16 cellular contexts compared by ENCODE assay signal in the genomic region with DNA sequence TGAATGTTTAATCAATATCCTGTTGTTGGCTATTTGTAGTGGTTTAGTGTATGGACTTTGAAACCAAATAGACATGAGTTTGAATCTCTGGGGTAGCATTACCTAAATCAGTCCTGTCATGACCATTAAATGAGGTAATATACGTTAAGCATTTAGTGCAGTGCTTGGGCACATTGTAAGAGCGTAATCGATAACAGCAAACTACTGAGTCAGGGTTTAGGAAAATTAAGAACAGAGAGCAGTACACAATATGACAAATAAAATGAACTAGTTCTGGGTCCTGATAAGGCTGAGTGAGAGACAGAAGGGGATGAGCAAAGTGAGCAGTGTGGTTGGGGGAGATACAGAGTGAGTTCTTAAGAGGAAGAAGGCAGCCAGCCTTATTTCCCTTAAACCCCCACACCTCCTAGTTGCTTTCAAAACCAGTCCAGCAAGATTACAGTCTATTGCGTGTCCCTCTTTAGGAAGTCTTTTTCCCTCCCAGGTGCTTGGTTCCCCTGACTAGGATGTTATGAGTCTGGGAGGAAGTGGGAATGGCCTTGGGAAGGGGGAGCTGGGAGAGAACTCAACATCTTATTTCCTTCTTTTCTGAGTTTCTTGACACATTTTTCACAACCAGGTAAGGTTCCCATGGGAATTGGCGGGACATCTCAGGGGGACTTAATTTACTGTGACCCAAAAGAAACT.
A peak's percentile ranks its signal among the peaks of the same experiment; 100 is the strongest.
DNase-seq lines count a peak whose midpoint lies in the region; ATAC-seq and TF ChIP-seq lines count a peak whose summit lies in the region.
"Had no signal": no experiment of that assay in that cellular context is flagged by ENCODE, and none has a peak within 500 bp of the region (broad histone marks: within the 10 kb centered on the region; RNA-seq: fewer than 3 reads in every experiment).

No MANE protein-coding gene starts in this region.

- H3K27me3 ChIP-seq in liver (ENCODE audit: control insufficient read depth in 4 of 4, insufficient read depth in 4 of 4, low read length in 3 of 4) = no peaks in the 10 kb centered on the region
- no peaks in the 10 kb centered on the region for H3K27me3 ChIP-seq in BE2C
- H3K27me3 ChIP-seq: ovary had no signal

- H3K36me3 ChIP-seq in liver (ENCODE audit: control insufficient read depth in 4 of 4, insufficient read depth in 3 of 4, low read depth in 1 of 4, low read length in 3 of 4) (peaks cover 0 to 2% (median 0%) of the 10 kb centered on the region in 4 donors), BE2C (no peaks in the 10 kb centered on the region)
- H3K36me3 ChIP-seq: ovary had no signal

- H3K27ac ChIP-seq in liver (ENCODE audit: low read depth in 1 of 2, low read length in 2 of 2) = no peak overlapping the region
- H3K27ac ChIP-seq: ovary had no signal

- no peak overlapping the region for H3K4me3 Mint-ChIP-seq in activated B cell treated with CpG ODN at 0.5 μM for 24 hours
- H3K4me3 Mint-ChIP-seq: activated CD4-positive, alpha-beta T cell treated with anti-CD3 and anti-CD28 coated beads, Interleukin-2, amount 10 ng/mL, durations not matched to agents 7 days and 5 days; CD14-positive monocyte; stimulated activated effector memory CD8-positive, alpha-beta T cell treated with anti-CD3 and anti-CD28 coated beads, Interleukin-12 subunit alpha, Interleukin-12 subunit beta, amount 100 ng/mL, for 72 hours had no signal

- intact Hi-C loops in activated B cell treated with CpG ODN at 0.5 μM for 24 hours (cut with micrococcal nuclease) = no loop called here

- TF ChIP-seq CTCF in activated B cell treated with CpG ODN at 0.5 μM for 24 hours (IDR thresholded peaks at IDR 0.05) (no peak), liver (IDR thresholded peaks at IDR 0.05; ENCODE audit: low read depth, low read length, missing input control) (no peak), BE2C (IDR thresholded peaks at IDR 0.05; ENCODE audit: low read depth, low read length) (no peak)

- H3K27me3 Mint-ChIP-seq in activated B cell treated with CpG ODN at 0.5 μM for 24 hours = no peaks in the 10 kb centered on the region
- H3K27me3 Mint-ChIP-seq: activated CD4-positive, alpha-beta T cell treated with anti-CD3 and anti-CD28 coated beads, Interleukin-2, amount 10 ng/mL, durations not matched to agents 7 days and 5 days had no signal

- peaks cover 1 to 10% (median 3%) of the 10 kb centered on the region in 4 donors for H3K4me1 ChIP-seq in liver (ENCODE audit: control insufficient read depth in 4 of 4, insufficient read depth in 4 of 4, low read length in 3 of 4)
- H3K4me1 ChIP-seq in BE2C = 0 out of 2 replicates have a peak, but pooled peaks cover 5% of the 10 kb centered on the region

- peak in 1 of 2 donors; percentile 14 for TF ChIP-seq RAD21 in liver (IDR thresholded peaks at IDR 0.05)

- no peak overlapping the region for H3K9ac ChIP-seq in liver (ENCODE audit: low read depth in 1 of 2, low read length in 2 of 2)
- H3K9ac ChIP-seq: SK-N-SH had no signal

- DNase-seq in DMS53 treated with DMSO at 0.1 percent for 48 hours (lab: John Stamatoyannopoulos, UW; ENCODE audit: unreplicated experiment) = peak; percentile 68
- DNase-seq in HT-29 (ENCODE audit: low spot score) = peak; percentile 84
- no peak for DNase-seq in activated B cell treated with CpG ODN at 0.5 μM for 24 hours
- DNase-seq in BE2C = no peak
- no peak for DNase-seq in medulla oblongata (ENCODE audit: extremely low spot score)
- DNase-seq: activated CD4-positive, alpha-beta T cell treated with anti-CD3 and anti-CD28 coated beads, Interleukin-2, amount 10 ng/mL, durations not matched to agents 7 days and 5 days; activated effector memory CD4-positive, alpha-beta T cell treated with Interleukin-2 at 50 U/mL for 16 hours; caudate nucleus; NCI-H446; ovary; SK-N-SH had no signal

- ATAC-seq in activated B cell treated with CpG ODN at 0.5 μM for 24 hours (ENCODE audit: low read depth) (peak; percentile 69), GM21786 (IDR thresholded peaks at IDR 0.05; ENCODE audit: unreplicated experiment) (no peak), HG03439 (IDR thresholded peaks at IDR 0.05; ENCODE audit: unreplicated experiment) (no peak)
- ATAC-seq: stimulated activated effector memory CD8-positive, alpha-beta T cell treated with anti-CD3 and anti-CD28 coated beads, Interleukin-12 subunit alpha, Interleukin-12 subunit beta, amount 100 ng/mL, for 72 hours had no signal

- H3K9me3 ChIP-seq in liver (ENCODE audit: control insufficient read depth in 4 of 4, low read length in 3 of 4) = no peaks in the 10 kb centered on the region
- H3K9me3 ChIP-seq in BE2C = no peaks in the 10 kb centered on the region
- H3K9me3 ChIP-seq: ovary, SK-N-SH had no signal

- no peak overlapping the region for H3K4me3 ChIP-seq in liver (ENCODE audit: low read depth in 1 of 3, low read length in 3 of 3)
- no peak overlapping the region for H3K4me3 ChIP-seq in BE2C (ENCODE audit: low read depth, low read length)
- H3K4me3 ChIP-seq: ovary had no signal

- no peaks in the 10 kb centered on the region for H3K9me3 Mint-ChIP-seq in activated B cell treated with CpG ODN at 0.5 μM for 24 hours
- H3K9me3 Mint-ChIP-seq: activated CD4-positive, alpha-beta T cell treated with anti-CD3 and anti-CD28 coated beads, Interleukin-2, amount 10 ng/mL, durations not matched to agents 7 days and 5 days; CD14-positive monocyte; stimulated activated effector memory CD8-positive, alpha-beta T cell treated with anti-CD3 and anti-CD28 coated beads, Interleukin-12 subunit alpha, Interleukin-12 subunit beta, amount 100 ng/mL, for 72 hours had no signal

- H3K36me3 Mint-ChIP-seq in activated B cell treated with CpG ODN at 0.5 μM for 24 hours (ENCODE audit: low read depth) = no peaks in the 10 kb centered on the region

- H3K4me1 Mint-ChIP-seq in activated B cell treated with CpG ODN at 0.5 μM for 24 hours = peaks cover 40% of the 10 kb centered on the region

- CTCF ChIA-PET in activated B cell treated with CpG ODN at 0.5 μM for 24 hours (lab: Charles Lee) = interaction anchor here (1.9 kb wide), 1 partner anchor 30 kb away, joined by 4 read pairs; no protein-coding TSS in a partner anchor

- WGBS in liver = 80% methylated on average over 5 of the region's 5 CpGs

- H3K27ac Mint-ChIP-seq in activated B cell treated with CpG ODN at 0.5 μM for 24 hours = peak overlapping the region; percentile 8
- H3K27ac Mint-ChIP-seq: activated CD4-positive, alpha-beta T cell treated with anti-CD3 and anti-CD28 coated beads, Interleukin-2, amount 10 ng/mL, durations not matched to agents 7 days and 5 days; stimulated activated effector memory CD8-positive, alpha-beta T cell treated with anti-CD3 and anti-CD28 coated beads, Interleukin-12 subunit alpha, Interleukin-12 subunit beta, amount 100 ng/mL, for 72 hours had no signal

- POLR2A ChIA-PET in activated B cell treated with CpG ODN at 0.5 μM for 24 hours (lab: Charles Lee) = no interaction called here

TF ChIP-seq in liver, 16 proteins besides CTCF, POLR2A, EP300 and RAD21 (continues in another document):
- TF ChIP-seq REST (IDR thresholded peaks at IDR 0.05) = no peak
- TF ChIP-seq, protein P1, sequence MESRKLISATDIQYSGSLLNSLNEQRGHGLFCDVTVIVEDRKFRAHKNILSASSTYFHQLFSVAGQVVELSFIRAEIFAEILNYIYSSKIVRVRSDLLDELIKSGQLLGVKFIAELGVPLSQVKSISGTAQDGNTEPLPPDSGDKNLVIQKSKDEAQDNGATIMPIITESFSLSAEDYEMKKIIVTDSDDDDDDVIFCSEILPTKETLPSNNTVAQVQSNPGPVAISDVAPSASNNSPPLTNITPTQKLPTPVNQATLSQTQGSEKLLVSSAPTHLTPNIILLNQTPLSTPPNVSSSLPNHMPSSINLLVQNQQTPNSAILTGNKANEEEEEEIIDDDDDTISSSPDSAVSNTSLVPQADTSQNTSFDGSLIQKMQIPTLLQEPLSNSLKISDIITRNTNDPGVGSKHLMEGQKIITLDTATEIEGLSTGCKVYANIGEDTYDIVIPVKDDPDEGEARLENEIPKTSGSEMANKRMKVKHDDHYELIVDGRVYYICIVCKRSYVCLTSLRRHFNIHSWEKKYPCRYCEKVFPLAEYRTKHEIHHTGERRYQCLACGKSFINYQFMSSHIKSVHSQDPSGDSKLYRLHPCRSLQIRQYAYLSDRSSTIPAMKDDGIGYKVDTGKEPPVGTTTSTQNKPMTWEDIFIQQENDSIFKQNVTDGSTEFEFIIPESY (IDR thresholded peaks at IDR 0.05) = no peak
- TF ChIP-seq TAF1 (conservative IDR thresholded peaks at IDR 0.05) = no peak
- TF ChIP-seq ATF3 (IDR thresholded peaks at IDR 0.05) = no peak
- no peak for TF ChIP-seq GABPA (IDR thresholded peaks at IDR 0.05 in 1 of 2, conservative IDR thresholded peaks at IDR 0.05 in 1 of 2)
- no peak for TF ChIP-seq JUND (IDR thresholded peaks at IDR 0.05)
- TF ChIP-seq FOXA2 (IDR thresholded peaks at IDR 0.05) = no peak
- TF ChIP-seq EGR1 (IDR thresholded peaks at IDR 0.05; ENCODE audit: low read depth in 2 of 2) = no peak
- peak; percentile 45 for TF ChIP-seq HNF4G (IDR thresholded peaks at IDR 0.05)
- no peak for TF ChIP-seq NR2F2 (IDR thresholded peaks at IDR 0.05)
- TF ChIP-seq FOXA1 (IDR thresholded peaks at IDR 0.05) = no peak

Comparison
In these comparisons a context has a peak if more than half of its experiments do, and no peak if none do; other contexts are left out.
1. DNase-seq: peak in DMS53 treated with DMSO at 0.1 percent for 48 hours (single experiment) and HT-29 (single experiment); none in activated B cell treated with CpG ODN at 0.5 μM for 24 hours (single experiment), BE2C (single experiment) and medulla oblongata (single experiment).